1 cellular context compared by ENCODE assay signal in genomic region chr2:169840747-169841142, GRCh38.
TF ChIP-seq lines count a peak whose summit lies in the region.

No MANE protein-coding gene starts in this region.

TF ChIP-seq in K562, 482 proteins besides CTCF, POLR2A, EP300 and RAD21:
- 0 out of 2 replicates have a peak, but pooled peaks have one; percentile 20 for TF ChIP-seq ZNF431 (CRISPR knock-in tag; IDR thresholded peaks at IDR 0.05)
- TF ChIP-seq SFPQ (IDR thresholded peaks at IDR 0.05; ENCODE audit: low read depth, low read length) = no peak
- no peak for TF ChIP-seq CCAR2 (IDR thresholded peaks at IDR 0.05; ENCODE audit: low read depth, low read length)
- TF ChIP-seq SIN3A (IDR thresholded peaks at IDR 0.05; ENCODE audit: borderline replicate concordance in 2 of 2, control insufficient read depth in 1 of 2, low read depth in 2 of 2, low read length in 2 of 2) = 0 out of 4 replicates have a peak, but pooled peaks of 1 of the 2 experiments have one; percentile 2
- TF ChIP-seq KAT7 (CRISPR knock-in tag; IDR thresholded peaks at IDR 0.05; ENCODE audit: borderline replicate concordance) = 0 out of 2 replicates have a peak, but pooled peaks have one; percentile 48
- peak; percentile 47; the same call in 1 of the 2 replicates for TF ChIP-seq ZNF740 (CRISPR knock-in tag; IDR thresholded peaks at IDR 0.05)
- TF ChIP-seq ZNF740 (tag; IDR thresholded peaks at IDR 0.05) = no peak
- TF ChIP-seq MAZ (CRISPR knock-in tag; conservative IDR thresholded peaks at IDR 0.05 in 1 of 2, IDR thresholded peaks at IDR 0.05 in 1 of 2) = no peak
- TF ChIP-seq CREB1 (IDR thresholded peaks at IDR 0.05) = 0 out of 2 replicates have a peak, but pooled peaks have one; percentile 3
- no peak for TF ChIP-seq CREB1 (CRISPR knock-in tag; IDR thresholded peaks at IDR 0.05)
- TF ChIP-seq HNRNPLL (IDR thresholded peaks at IDR 0.05; ENCODE audit: low read depth, low read length, poor library complexity, severe bottlenecking) = peak; percentile 1
